10 cellular contexts compared by ENCODE assay signal in the genomic region with DNA sequence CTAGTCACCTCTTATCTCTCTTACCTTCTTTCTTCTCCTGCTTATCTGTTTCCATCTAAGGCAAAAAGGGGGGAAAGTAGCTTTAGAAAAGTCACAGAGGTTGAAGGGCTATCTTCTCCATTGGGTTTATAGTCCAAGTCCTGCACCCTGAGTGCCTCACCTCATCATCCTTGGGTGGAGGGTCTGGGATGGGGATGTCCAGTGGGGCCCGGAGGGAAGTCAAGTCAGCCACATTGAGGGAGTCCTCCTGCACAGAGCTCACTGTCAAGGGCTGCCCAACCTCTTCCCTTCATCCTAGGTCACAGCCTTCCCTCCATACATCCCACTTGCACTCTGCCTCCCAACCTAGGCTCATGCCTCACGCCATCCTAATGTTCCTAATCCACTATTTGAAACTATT. TPM values are rescaled to one million over a fixed set of nuclear protein-coding genes. Genes with fewer than 3 reads are reported as not detected.
DNase-seq lines count a peak whose midpoint lies in the region; ATAC-seq and TF ChIP-seq lines count a peak whose summit lies in the region.
"Had no signal": no experiment of that assay in that cellular context is flagged by ENCODE, and none has a peak within 500 bp of the region (broad histone marks: within the 10 kb centered on the region; RNA-seq: fewer than 3 reads in every experiment).

No MANE protein-coding gene starts in this region.

- DNase-seq in AG04450 (ENCODE audit: low read depth, low spot score) (no peak), IMR-90 (no peak), substantia nigra (lab: John Stamatoyannopoulos, UW) (no peak), NCI-H748 treated with DMSO at 0.1 percent for 48 hours (lab: John Stamatoyannopoulos, UW) (no peak)
- DNase-seq in natural killer cell treated with Interleukin-12 subunit alpha and Interleukin-12 subunit beta and Interleukin-15 and Interleukin-18, amount 100 ng/mL, for 72 hours (ENCODE audit: low spot score) = no peak
- DNase-seq: activated CD4-positive, alpha-beta T cell treated with anti-CD3 and anti-CD28 coated beads, Interleukin-2, amount 50 U/mL, for 4 hours; NCI-H2171 treated with DMSO at 0.1 percent for 48 hours had no signal

- POLR2A ChIA-PET in AG04450 (lab: Yijun Ruan, JAX) = no interaction called here
- POLR2A ChIA-PET in IMR-90 (lab: Charles Lee; ENCODE audit: unreplicated experiment) = no interaction called here

- peaks cover 0 to 2% (median 0%) of the 10 kb centered on the region in 5 experiments for H3K9me3 Mint-ChIP-seq in brain
- no peaks in the 10 kb centered on the region for H3K9me3 Mint-ChIP-seq in natural killer cell treated with Interleukin-12 subunit alpha and Interleukin-12 subunit beta and Interleukin-15 and Interleukin-18, amount 100 ng/mL, for 72 hours

- H3K4me3 Mint-ChIP-seq in brain = peak overlapping the region; percentile 94 to 100 (median 96)
- H3K4me3 Mint-ChIP-seq in natural killer cell treated with Interleukin-12 subunit alpha and Interleukin-12 subunit beta and Interleukin-15 and Interleukin-18, amount 100 ng/mL, for 72 hours = peak overlapping the region; percentile 94

- H3K27ac ChIP-seq in AG04450 (ENCODE audit: low read depth, low read length) (no peak overlapping the region), IMR-90 (ENCODE audit: insufficient read depth, low read length) (peak overlapping the region; percentile 8; the same call in 1 of the 2 replicates), substantia nigra (ENCODE audit: low read depth, low read length, poor library complexity, severe bottlenecking) (no peak overlapping the region)

- no peak overlapping the region for H2AFZ ChIP-seq in IMR-90 (replicated peaks; ENCODE audit: low read length, poor library complexity)

- peak overlapping the region; percentile 96 for H3K4me2 ChIP-seq in IMR-90 (ENCODE audit: low read depth, low read length)

- no peak overlapping the region for H3K18ac ChIP-seq in IMR-90 (ENCODE audit: low read depth, low read length)

- intact Hi-C loops in IMR-90 (cut with micrococcal nuclease) = no loop called here

- no peak for TF ChIP-seq RAD21 in IMR-90 (IDR thresholded peaks at IDR 0.05; ENCODE audit: low read length)

- H3K14ac ChIP-seq in IMR-90 (replicated peaks; ENCODE audit: low read depth, low read length) = peak overlapping the region; percentile 72

- peaks cover 15% of the 10 kb centered on the region for H3K9me1 ChIP-seq in IMR-90 (ENCODE audit: insufficient read depth, low read length)

- no peak overlapping the region for H2BK120ac ChIP-seq in IMR-90 (ENCODE audit: low read depth, low read length)

- H3K9me3 ChIP-seq in AG04450 (ENCODE audit: control insufficient read depth, insufficient read depth, low read length) (peaks cover 3% of the 10 kb centered on the region; the same call in 1 of the 2 replicates), IMR-90 (ENCODE audit: control insufficient read depth, insufficient read depth, low read length) (no peaks in the 10 kb centered on the region)

- no peak for TF ChIP-seq POLR2A in IMR-90 (IDR thresholded peaks at IDR 0.05; ENCODE audit: low read depth, low read length)

- peak overlapping the region; percentile 76; the same call in 1 of the 2 replicates for H3K9ac ChIP-seq in IMR-90 (ENCODE audit: low read depth, low read length)

- dilution Hi-C loops in IMR-90 (cut with HindIII; ENCODE audit: low sequenced_read_pairs, unreplicated experiment) = no loop called here

- TF ChIP-seq CTCF in AG04450 (IDR thresholded peaks at IDR 0.05; ENCODE audit: low read depth, low read length) (no peak), IMR-90 (conservative IDR thresholded peaks at IDR 0.05; ENCODE audit: low read depth, low read length) (no peak), brain (conservative IDR thresholded peaks at IDR 0.05) (no peak)

- CTCF ChIA-PET in AG04450 (lab: Charles Lee) (interaction anchor here (0.9 to 4.7 kb wide), 5 partner anchors 8 to 1076 kb away, joined by 3 to 54 read pairs (median 3); a partner anchor contains a TSS), IMR-90 (lab: Yijun Ruan, JAX) (interaction anchor here (0.6 kb wide), 1 partner anchor 298 kb away, joined by 3 read pairs; no protein-coding TSS in a partner anchor)

- ATAC-seq in IMR-90 (ENCODE audit: low read depth) (no peak), GM19452 (IDR thresholded peaks at IDR 0.05; ENCODE audit: unreplicated experiment) (no peak)
- ATAC-seq in natural killer cell treated with Interleukin-12 subunit alpha and Interleukin-12 subunit beta and Interleukin-15 and Interleukin-18, amount 100 ng/mL, for 72 hours = no peak
- no peak for ATAC-seq in activated CD4-positive, CD25-positive, alpha-beta regulatory T cell treated with anti-CD3 and anti-CD28 coated beads, Interleukin-2, amount 50 U/mL, for 24 hours

- no peak overlapping the region for H4K91ac ChIP-seq in IMR-90 (ENCODE audit: insufficient read depth, low read depth, low read length)

- no CpG with 5 or more reads among the region's 2 CpGs for WGBS in IMR-90 (ENCODE audit: extremely low coverage in 2 of 2, insufficient read length in 1 of 2), 2 experiments

- no peak overlapping the region for H2BK20ac ChIP-seq in IMR-90 (ENCODE audit: low read depth, low read length)

- no peak overlapping the region for H3K56ac ChIP-seq in IMR-90 (ENCODE audit: extremely low read depth, insufficient read depth, low read length)

- H3K23ac ChIP-seq in IMR-90 (ENCODE audit: low read depth, low read length) = peak overlapping the region; percentile 68; the same call in 1 of the 2 replicates

- peak overlapping the region; percentile 72 for H3K4me3 ChIP-seq in AG04450 (ENCODE audit: low read depth, low read length)
- no peak overlapping the region for H3K4me3 ChIP-seq in IMR-90 (ENCODE audit: insufficient read depth, low read depth, low read length)

- 0 out of 2 replicates have a peak overlapping the region, but pooled peaks have one; percentile 28 for H3K4ac ChIP-seq in IMR-90 (ENCODE audit: low read depth, low read length)

- H3K36me3 ChIP-seq in IMR-90 (ENCODE audit: control insufficient read depth, insufficient read depth, low read length) = peaks cover 12% of the 10 kb centered on the region

- H2BK5ac ChIP-seq in IMR-90 (ENCODE audit: low read depth, low read length, poor library complexity, severe bottlenecking) = peak overlapping the region; percentile 71

- H3K4me1 ChIP-seq in IMR-90 (ENCODE audit: control insufficient read depth, insufficient read depth, low read length) = peaks cover 10% of the 10 kb centered on the region

- H4K5ac ChIP-seq in IMR-90 (ENCODE audit: low read depth, low read length) = no peak overlapping the region

- no peaks in the 10 kb centered on the region for H3K27me3 ChIP-seq in AG04450 (ENCODE audit: control insufficient read depth, insufficient read depth, low read length)
- no peaks in the 10 kb centered on the region for H3K27me3 ChIP-seq in IMR-90 (ENCODE audit: control insufficient read depth, insufficient read depth, low read length)

- no TSS peak for BruUV-seq in IMR-90 (replicated peaks; lab: Mats Ljungman, UMichigan)

- H3K4me1 Mint-ChIP-seq in brain = peaks cover 49% of the 10 kb centered on the region
- peaks cover 58 to 60% of the 10 kb centered on the region in 2 donors for H3K4me1 Mint-ChIP-seq in natural killer cell treated with Interleukin-12 subunit alpha and Interleukin-12 subunit beta and Interleukin-15 and Interleukin-18, amount 100 ng/mL, for 72 hours (ENCODE audit: low read depth in 2 of 2)

- H3K27ac Mint-ChIP-seq in brain = peak overlapping the region in 4 of 5 experiments; percentile 97 to 100 (median 98)
- H3K27ac Mint-ChIP-seq in natural killer cell treated with Interleukin-12 subunit alpha and Interleukin-12 subunit beta and Interleukin-15 and Interleukin-18, amount 100 ng/mL, for 72 hours = peak overlapping the region; percentile 86 to 97

- H2AK5ac ChIP-seq in IMR-90 (ENCODE audit: low read depth, low read length) = peak overlapping the region; percentile 25; the same call in 1 of the 2 replicates

- no peak overlapping the region for H2BK15ac ChIP-seq in IMR-90 (ENCODE audit: low read depth, low read length)

- H2AK9ac ChIP-seq in IMR-90 (replicated peaks; ENCODE audit: low read depth, low read length, poor library complexity) = no peak overlapping the region

- H3K79me1 ChIP-seq in IMR-90 (ENCODE audit: low read depth in 1 of 2, low read length in 2 of 2) = peaks cover 31 to 71% of the 10 kb centered on the region in 2 experiments

- H4K20me1 ChIP-seq in IMR-90 (ENCODE audit: insufficient read depth, low read length) = peaks cover 18% of the 10 kb centered on the region

- H3K36me3 Mint-ChIP-seq in brain = peaks cover 29% of the 10 kb centered on the region
- peaks cover 27% of the 10 kb centered on the region for H3K36me3 Mint-ChIP-seq in natural killer cell treated with Interleukin-12 subunit alpha and Interleukin-12 subunit beta and Interleukin-15 and Interleukin-18, amount 100 ng/mL, for 72 hours

- peaks cover 11% of the 10 kb centered on the region for H3K27me3 Mint-ChIP-seq in brain
- no peaks in the 10 kb centered on the region for H3K27me3 Mint-ChIP-seq in natural killer cell treated with Interleukin-12 subunit alpha and Interleukin-12 subunit beta and Interleukin-15 and Interleukin-18, amount 100 ng/mL, for 72 hours

- in situ Hi-C loops in IMR-90 (cut with MboI; ENCODE audit: low sequenced_read_pairs) = loop anchor here (25.0 kb wide), 2 partner anchors 833 to 1058 kb away; a partner anchor contains a TSS

- H4K8ac ChIP-seq in IMR-90 (ENCODE audit: low read depth in 2 of 2, low read length in 2 of 2) = no peak overlapping the region; a peak in 1 of 4 replicates

RNA-seq across cellular contexts. Expression of a gene that starts 1.2 kb away (rescaled TPM):
- polyA plus RNA-seq in AG04450 (2011; rRNA removed) (191 and 208 TPM in 2 replicates), IMR-90 (2012; rRNA removed) (141 and 171 TPM in 2 replicates), brain (ENCODE audit: insufficient read depth, low read depth, low replicate concordance) (124 TPM)
- polyA minus RNA-seq in AG04450 (2011; rRNA and poly(A)+ RNA removed) = 52.3 and 55.0 TPM in 2 replicates
- 92.2 and 104 TPM in 2 replicates for total RNA-seq in IMR-90 (2012; rRNA removed)
- polyA plus RNA-seq in IMR-90 (2012; cell fraction: cytosol; rRNA removed) = 43.0 and 114 TPM in 2 replicates
- 126 and 258 TPM in 2 replicates for polyA plus RNA-seq in IMR-90 (2012; cell fraction: nucleus; rRNA removed; ENCODE audit: low replicate concordance)
- 100 to 1,000 TPM; 600 to 673 TPM for total RNA-seq in natural killer cell treated with Interleukin-12 subunit alpha and Interleukin-12 subunit beta and Interleukin-15 and Interleukin-18, amount 100 ng/mL, for 72 hours

RNA-seq across cellular contexts. Expression of a gene that starts 2.1 kb away (rescaled TPM):
- polyA plus RNA-seq in AG04450 (2011; rRNA removed) (7.4 and 14.4 TPM in 2 replicates), IMR-90 (2012; rRNA removed) (28.9 and 31.6 TPM in 2 replicates), brain (ENCODE audit: insufficient read depth, low read depth, low replicate concordance) (43.0 TPM)
- polyA minus RNA-seq in AG04450 (2011; rRNA and poly(A)+ RNA removed) = 19.2 and 37.4 TPM in 2 replicates
- total RNA-seq in IMR-90 (2012; rRNA removed) = 26.1 and 37.5 TPM in 2 replicates
- 14.8 and 16.4 TPM in 2 replicates for polyA plus RNA-seq in IMR-90 (2012; cell fraction: cytosol; rRNA removed)
- polyA plus RNA-seq in IMR-90 (2012; cell fraction: nucleus; rRNA removed; ENCODE audit: low replicate concordance) = 88.7 and 145 TPM in 2 replicates
- 100 to 1,000 TPM; 115 to 170 TPM for total RNA-seq in natural killer cell treated with Interleukin-12 subunit alpha and Interleukin-12 subunit beta and Interleukin-15 and Interleukin-18, amount 100 ng/mL, for 72 hours

RNA-seq across cellular contexts. Expression of a gene that starts 3.8 kb away (rescaled TPM):
- polyA plus RNA-seq in AG04450 (2011; rRNA removed) = 4.4 and 6.3 TPM in 2 replicates
- polyA minus RNA-seq in AG04450 (2011; rRNA and poly(A)+ RNA removed) = 2.3 and 3.2 TPM in 2 replicates
- 15.0 and 15.1 TPM in 2 replicates for total RNA-seq in IMR-90 (2012; rRNA removed)
- 19.2 and 21.6 TPM in 2 replicates for polyA plus RNA-seq in IMR-90 (2012; rRNA removed)
- polyA plus RNA-seq in IMR-90 (2012; cell fraction: cytosol; rRNA removed) = 18.2 and 19.4 TPM in 2 replicates
- 36.2 and 51.2 TPM in 2 replicates for polyA plus RNA-seq in IMR-90 (2012; cell fraction: nucleus; rRNA removed; ENCODE audit: low replicate concordance)
- 57.5 TPM for polyA plus RNA-seq in brain (ENCODE audit: insufficient read depth, low read depth, low replicate concordance)
- 10 to 100 TPM; 28.7 to 37.5 TPM for total RNA-seq in natural killer cell treated with Interleukin-12 subunit alpha and Interleukin-12 subunit beta and Interleukin-15 and Interleukin-18, amount 100 ng/mL, for 72 hours

RNA-seq across cellular contexts. Expression of a gene that starts 9.2 kb away (rescaled TPM):
- 80.0 and 94.9 TPM in 2 replicates for polyA plus RNA-seq in AG04450 (2011; rRNA removed)
- polyA minus RNA-seq in AG04450 (2011; rRNA and poly(A)+ RNA removed) = 32.6 and 37.8 TPM in 2 replicates
- total RNA-seq in IMR-90 (2012; rRNA removed) = 42.8 and 55.3 TPM in 2 replicates
- polyA plus RNA-seq in IMR-90 (2012; rRNA removed) = 97.9 and 106 TPM in 2 replicates
- 63.5 and 137 TPM in 2 replicates for polyA plus RNA-seq in IMR-90 (2012; cell fraction: cytosol; rRNA removed)
- 39.9 and 96.7 TPM in 2 replicates for polyA plus RNA-seq in IMR-90 (2012; cell fraction: nucleus; rRNA removed; ENCODE audit: low replicate concordance)
- polyA plus RNA-seq in brain (ENCODE audit: insufficient read depth, low read depth, low replicate concordance) = 179 TPM
- 100 to 1,000 TPM; 237 to 406 TPM for total RNA-seq in natural killer cell treated with Interleukin-12 subunit alpha and Interleukin-12 subunit beta and Interleukin-15 and Interleukin-18, amount 100 ng/mL, for 72 hours

RNA-seq across cellular contexts. Expression of a gene that starts 14.8 kb away (rescaled TPM):
- polyA plus RNA-seq in AG04450 (2011; rRNA removed) (0.07 TPM in 1 of 2 replicates, not detected in the other), IMR-90 (2012; rRNA removed) (not detected in 2 replicates), brain (ENCODE audit: insufficient read depth, low read depth, low replicate concordance) (2.5 TPM)
- polyA minus RNA-seq in AG04450 (2011; rRNA and poly(A)+ RNA removed) = not detected in 2 replicates
- total RNA-seq in IMR-90 (2012; rRNA removed) = not detected in 2 replicates
- 0.09 TPM in 1 of 2 replicates, not detected in the other for polyA plus RNA-seq in IMR-90 (2012; cell fraction: cytosol; rRNA removed)
- polyA plus RNA-seq in IMR-90 (2012; cell fraction: nucleus; rRNA removed; ENCODE audit: low replicate concordance) = 1.3 and 2.4 TPM in 2 replicates
- total RNA-seq in natural killer cell treated with Interleukin-12 subunit alpha and Interleukin-12 subunit beta and Interleukin-15 and Interleukin-18, amount 100 ng/mL, for 72 hours = 1 to 10 TPM in 1 of 2 donors, under 1 TPM in 1; 0.67 to 1.8 TPM
